Comparison of ENCODE assay signal across 19 cellular contexts in the genomic region with DNA sequence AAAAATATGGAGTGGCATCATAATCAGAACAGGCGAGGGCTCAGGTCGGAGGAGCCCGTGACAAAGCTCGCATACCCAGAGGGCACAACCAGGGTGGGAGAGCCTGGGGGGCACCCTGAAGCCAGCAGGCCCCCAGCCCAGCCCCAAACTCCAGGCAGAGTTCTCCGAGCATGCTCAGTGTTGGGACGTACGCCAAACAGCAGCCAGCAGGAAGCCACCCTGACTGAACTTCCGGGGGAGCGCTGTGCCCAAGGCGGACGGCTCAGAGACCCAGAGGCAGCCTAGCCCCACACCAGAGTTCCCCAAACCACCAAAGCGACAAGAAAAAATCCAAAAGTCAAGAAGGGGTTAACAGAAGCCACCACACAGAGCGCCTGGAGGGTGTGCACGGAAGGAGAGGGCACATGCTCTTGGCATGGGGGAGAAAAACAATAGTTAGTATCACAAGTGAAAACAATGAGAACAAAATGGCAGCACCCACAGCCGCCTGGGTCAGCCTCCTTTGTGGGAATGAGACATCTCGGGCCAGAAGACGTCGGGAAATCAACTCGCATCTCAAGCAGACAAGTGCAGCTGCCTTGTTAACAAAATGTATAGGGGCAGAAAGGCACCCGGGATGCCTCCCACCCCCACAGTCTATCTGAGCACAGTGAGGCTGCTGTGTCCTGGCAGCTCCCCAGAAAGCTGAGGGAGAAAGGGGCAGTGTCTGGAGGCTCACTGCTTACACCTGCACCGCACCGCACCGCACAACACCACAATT. TPM values are rescaled to one million over a fixed set of nuclear protein-coding genes. Genes with fewer than 3 reads are reported as not detected.
DNase-seq lines count a peak whose midpoint lies in the region; ATAC-seq, FAIRE-seq and TF ChIP-seq lines count a peak whose summit lies in the region.
"Had no signal": no experiment of that assay in that cellular context is flagged by ENCODE, and none has a peak within 500 bp of the region (broad histone marks: within the 10 kb centered on the region; RNA-seq: fewer than 3 reads in every experiment).

No MANE protein-coding gene starts in this region.

- H2AFZ ChIP-seq in HepG2 (ENCODE audit: low read length) (no peak overlapping the region), MM.1S (ENCODE audit: low read length) (no peak overlapping the region)

- BruUV-seq in HepG2 (replicated peaks; lab: Mats Ljungman, UMichigan), result no TSS peak

- H3K27me3 Mint-ChIP-seq in CD4-positive, CD25-positive, alpha-beta regulatory T cell, result no peaks in the 10 kb centered on the region
- no peaks in the 10 kb centered on the region for H3K27me3 Mint-ChIP-seq in activated T-helper 17 cell treated with anti-CD3 and anti-CD28 coated beads, Interleukin-2, amount 50 U/mL, for 72 hours
- H3K27me3 Mint-ChIP-seq: activated B cell treated with CpG ODN at 0.5 μM for 24 hours; dendritic cell treated with granulocyte-macrophage colony-stimulating factor and Interleukin-4, amounts not matched to agents 40 ng/mL and 50 ng/mL, for 4 days had no signal

- TF ChIP-seq EP300 in HepG2 (IDR thresholded peaks at IDR 0.05; ENCODE audit: low read depth in 2 of 2, low read length in 2 of 2) (no peak), HepG2 (CRISPR knock-in tag; IDR thresholded peaks at IDR 0.05; ENCODE audit: borderline replicate concordance) (no peak)

- H3K4me2 ChIP-seq in HepG2 (ENCODE audit: low read depth, low read length) (no peak overlapping the region), MM.1S (ENCODE audit: low read depth, low read length) (no peak overlapping the region)
- H3K4me2 ChIP-seq: SK-N-SH had no signal

- peak in 1 of 3 donors; percentile 26 for DNase-seq in CD4-positive, CD25-positive, alpha-beta regulatory T cell
- DNase-seq in GM12892 (ENCODE audit: insufficient read length) (peak; percentile 6), HepG2 (ENCODE audit: low spot score) (no peak), MM.1S (no peak), DMS79 treated with DMSO at 0.1 percent for 48 hours (lab: John Stamatoyannopoulos, UW) (no peak), SKM-1 treated with dmso at 0.1 percent for 144 hours (lab: John Stamatoyannopoulos, UW; ENCODE audit: unreplicated experiment) (no peak)
- DNase-seq: activated B cell treated with CpG ODN at 0.5 μM for 24 hours, BE2C, NCI-H2081, NCI-H69, Peyer's patch had no signal

- H3K36me3 Mint-ChIP-seq in CD4-positive, CD25-positive, alpha-beta regulatory T cell, result peaks cover 22% of the 10 kb centered on the region
- peaks cover 80% of the 10 kb centered on the region for H3K36me3 Mint-ChIP-seq in activated T-helper 17 cell treated with anti-CD3 and anti-CD28 coated beads, Interleukin-2, amount 50 U/mL, for 72 hours (ENCODE audit: low read depth)

- FAIRE-seq in GM12892 (lab: Jason Lieb, UNC) (no peak), HepG2 (lab: Jason Lieb, UNC) (no peak)

- TF ChIP-seq POLR2A in GM12892 (IDR thresholded peaks at IDR 0.05; ENCODE audit: low read depth, low read length), result no peak
- no peak for TF ChIP-seq POLR2A in HepG2 (IDR thresholded peaks at IDR 0.05; ENCODE audit: insufficient read depth in 1 of 2, low read depth in 2 of 2, low read length in 2 of 2)

- no peak for TF ChIP-seq CTCF in HepG2 (CRISPR knock-in tag; IDR thresholded peaks at IDR 0.05)
- TF ChIP-seq CTCF in MM.1S (IDR thresholded peaks at IDR 0.05; ENCODE audit: low read length), result no peak

- H3K9me3 Mint-ChIP-seq in CD4-positive, CD25-positive, alpha-beta regulatory T cell, result peaks cover 0 to under 1% (median 0%) of the 10 kb centered on the region in 7 donors
- H3K9me3 Mint-ChIP-seq in activated T-helper 17 cell treated with anti-CD3 and anti-CD28 coated beads, Interleukin-2, amount 50 U/mL, for 72 hours, result no peaks in the 10 kb centered on the region
- H3K9me3 Mint-ChIP-seq: activated B cell treated with CpG ODN at 0.5 μM for 24 hours; dendritic cell treated with granulocyte-macrophage colony-stimulating factor and Interleukin-4, amounts not matched to agents 40 ng/mL and 50 ng/mL, for 4 days had no signal

- peaks cover 90% of the 10 kb centered on the region for H3K36me3 ChIP-seq in CD4-positive, CD25-positive, alpha-beta regulatory T cell (ENCODE audit: control insufficient read depth, insufficient read depth, low read length)
- H3K36me3 ChIP-seq in HepG2 (replicated peaks in 1 of 2; ENCODE audit: control insufficient read depth in 1 of 2, insufficient read depth in 2 of 2, low read length in 2 of 2) (peaks cover 67 to 91% of the 10 kb centered on the region in 2 experiments), MM.1S (replicated peaks; ENCODE audit: insufficient read depth, low read length) (no peaks in the 10 kb centered on the region)

- H3K9ac ChIP-seq in HepG2 (ENCODE audit: insufficient read depth, low read depth, low read length) (no peak overlapping the region), MM.1S (ENCODE audit: low read length) (no peak overlapping the region)
- H3K9ac ChIP-seq: SK-N-SH had no signal

- H3K9me3 ChIP-seq in CD4-positive, CD25-positive, alpha-beta regulatory T cell (ENCODE audit: control insufficient read depth in 2 of 2, low read length in 2 of 2), result no peaks in the 10 kb centered on the region
- H3K9me3 ChIP-seq in HepG2 (ENCODE audit: low read length) (no peaks in the 10 kb centered on the region), MM.1S (replicated peaks; ENCODE audit: insufficient read depth, low read length) (no peaks in the 10 kb centered on the region)
- H3K9me3 ChIP-seq: ascending aorta, BE2C, esophagus muscularis mucosa, Peyer's patch, SK-N-SH, suprapubic skin had no signal

- H3K9me2 ChIP-seq in MM.1S (replicated peaks; ENCODE audit: insufficient read depth, low read length), result no peaks in the 10 kb centered on the region
- H3K9me2 ChIP-seq: SK-N-SH had no signal

- POLR2A ChIA-PET in HepG2 (lab: Yijun Ruan, JAX), result interaction anchor here (0.7 kb wide), 1 partner anchor 12 kb away, joined by 3 read pairs; a partner anchor contains a TSS

- TF ChIP-seq RAD21 in HepG2 (CRISPR knock-in tag; IDR thresholded peaks at IDR 0.05), result no peak

- peak overlapping the region in 2 of 4 donors; percentile 38 to 55 for H3K4me3 Mint-ChIP-seq in CD4-positive, CD25-positive, alpha-beta regulatory T cell
- peak overlapping the region; percentile 19 for H3K4me3 Mint-ChIP-seq in activated T-helper 17 cell treated with anti-CD3 and anti-CD28 coated beads, Interleukin-2, amount 50 U/mL, for 72 hours
- H3K4me3 Mint-ChIP-seq: activated B cell treated with CpG ODN at 0.5 μM for 24 hours; dendritic cell treated with granulocyte-macrophage colony-stimulating factor and Interleukin-4, amounts not matched to agents 40 ng/mL and 50 ng/mL, for 4 days had no signal

- WGBS in HepG2 (ENCODE audit: low lambda C conversion rate), result 90% methylated on average over 20 of the region's 23 CpGs

- no peak overlapping the region for H3K27ac ChIP-seq in CD4-positive, CD25-positive, alpha-beta regulatory T cell (ENCODE audit: insufficient read depth, low read length, poor library complexity, severe bottlenecking)
- H3K27ac ChIP-seq in HepG2 (ENCODE audit: extremely low read length, insufficient read depth, low read length) (no peak overlapping the region), MM.1S (ENCODE audit: low read length) (no peak overlapping the region)
- H3K27ac ChIP-seq: ascending aorta, esophagus muscularis mucosa, Peyer's patch, suprapubic skin had no signal

- CTCF ChIA-PET in HepG2 (lab: Yijun Ruan, JAX; ENCODE audit: low intra/inter-chr PET ratio, low total read pairs), result no interaction called here

- H4K20me1 ChIP-seq in HepG2 (ENCODE audit: insufficient read depth, low read length) (no peaks in the 10 kb centered on the region), MM.1S (ENCODE audit: insufficient read depth, low read length) (no peaks in the 10 kb centered on the region)

- no peaks in the 10 kb centered on the region for H3K79me2 ChIP-seq in HepG2 (ENCODE audit: insufficient read depth, low read length)
- H3K79me2 ChIP-seq in MM.1S (ENCODE audit: low read length), result no peaks in the 10 kb centered on the region

- H3K4me1 ChIP-seq in CD4-positive, CD25-positive, alpha-beta regulatory T cell (ENCODE audit: control insufficient read depth, insufficient read depth, low read length, poor library complexity, severe bottlenecking), result no peaks in the 10 kb centered on the region
- H3K4me1 ChIP-seq in HepG2 (ENCODE audit: insufficient read depth, low read length) (no peaks in the 10 kb centered on the region), MM.1S (ENCODE audit: low read length) (no peaks in the 10 kb centered on the region)
- H3K4me1 ChIP-seq: ascending aorta, esophagus muscularis mucosa, Peyer's patch, suprapubic skin had no signal

- intact Hi-C loops in HepG2 (cut with micrococcal nuclease; ENCODE audit: unreplicated experiment), result no loop called here

- no peaks in the 10 kb centered on the region for H3F3A ChIP-seq in MM.1S (ENCODE audit: insufficient read depth, low read length)

- H3K4me1 Mint-ChIP-seq in CD4-positive, CD25-positive, alpha-beta regulatory T cell, result peaks cover 0 to 14% (median 0%) of the 10 kb centered on the region in 4 donors
- H3K4me1 Mint-ChIP-seq in activated T-helper 17 cell treated with anti-CD3 and anti-CD28 coated beads, Interleukin-2, amount 50 U/mL, for 72 hours, result no peaks in the 10 kb centered on the region
- H3K4me1 Mint-ChIP-seq: activated B cell treated with CpG ODN at 0.5 μM for 24 hours had no signal

- H3K27ac Mint-ChIP-seq in CD4-positive, CD25-positive, alpha-beta regulatory T cell, result peak overlapping the region in 2 of 3 donors; percentile 88 to 92
- peak overlapping the region; percentile 13 for H3K27ac Mint-ChIP-seq in activated T-helper 17 cell treated with anti-CD3 and anti-CD28 coated beads, Interleukin-2, amount 50 U/mL, for 72 hours
- H3K27ac Mint-ChIP-seq: activated B cell treated with CpG ODN at 0.5 μM for 24 hours; dendritic cell treated with granulocyte-macrophage colony-stimulating factor and Interleukin-4, amounts not matched to agents 40 ng/mL and 50 ng/mL, for 4 days had no signal

- ATAC-seq in CD4-positive, CD25-positive, alpha-beta regulatory T cell (ENCODE audit: low read depth in 2 of 2), result peak in 1 of 2 donors; percentile 47
- peak; percentile 37 for ATAC-seq in activated T-helper 17 cell treated with anti-CD3 and anti-CD28 coated beads, Interleukin-2, amount 50 U/mL, for 72 hours (replicated peaks)
- ATAC-seq in HepG2, result no peak

- no peak overlapping the region for H3K4me3 ChIP-seq in CD4-positive, CD25-positive, alpha-beta regulatory T cell (ENCODE audit: low read depth, low read length)
- H3K4me3 ChIP-seq in HepG2 (replicated peaks in 1 of 3; ENCODE audit: insufficient read depth in 1 of 3, low read depth in 2 of 3, low read length in 3 of 3), result no peak overlapping the region
- no peak overlapping the region for H3K4me3 ChIP-seq in MM.1S (ENCODE audit: low read length)
- H3K4me3 ChIP-seq: ascending aorta, esophagus muscularis mucosa, Peyer's patch, suprapubic skin had no signal

- in situ Hi-C loops in HepG2 (cut with HindIII; ENCODE audit: extremely low pct_ligation_motif_present, low pct_unique_long_range_greater_than_20kb), result no loop called here

- H3K27me3 ChIP-seq in CD4-positive, CD25-positive, alpha-beta regulatory T cell (ENCODE audit: control insufficient read depth, insufficient read depth, low read length), result no peaks in the 10 kb centered on the region
- H3K27me3 ChIP-seq in HepG2 (ENCODE audit: control insufficient read depth in 1 of 2, insufficient read depth in 2 of 2, low read length in 2 of 2) (no peaks in the 10 kb centered on the region), MM.1S (replicated peaks; ENCODE audit: insufficient read depth, low read length) (no peaks in the 10 kb centered on the region)
- H3K27me3 ChIP-seq: ascending aorta, BE2C, esophagus muscularis mucosa, Peyer's patch, suprapubic skin had no signal

RNA-seq across cellular contexts. Expression of a gene that starts 11.9 kb away (rescaled TPM):
- total RNA-seq in CD4-positive, CD25-positive, alpha-beta regulatory T cell, result 105 TPM
- 10 to 100 TPM; 41.3 to 47.6 (median 45.0) TPM for polyA plus RNA-seq in CD4-positive, CD25-positive, alpha-beta regulatory T cell
- polyA plus RNA-seq in GM12892 (2012; ENCODE audit: missing spikeins), result 33.7 TPM
- total RNA-seq in activated T-helper 17 cell treated with anti-CD3 and anti-CD28 coated beads, Interleukin-2, amount 50 U/mL, for 72 hours, result 100 to 1,000 TPM; 104 to 117 TPM
- total RNA-seq in HepG2 (2016; rRNA removed; fragmentation: Illumina TruSeq; extraction: Trizol), result 116 and 118 TPM in 2 replicates
- total RNA-seq in HepG2 (2016; cell fraction: cytosol; rRNA removed; fragmentation: Illumina TruSeq; extraction: Trizol; ENCODE audit: low read depth), result 32.5 and 33.1 TPM in 2 replicates
- total RNA-seq in HepG2 (2016; cell fraction: insoluble cytoplasmic fraction; rRNA removed; fragmentation: Illumina TruSeq; extraction: Trizol), result 112 and 113 TPM in 2 replicates
- 41.7 and 48.8 TPM in 2 replicates for total RNA-seq in HepG2 (2016; cell fraction: membrane; rRNA removed; fragmentation: Illumina TruSeq; extraction: Trizol)
- total RNA-seq in HepG2 (2016; cell fraction: nucleus; rRNA removed; fragmentation: Illumina TruSeq; extraction: Trizol), result 80.6 and 103 TPM in 2 replicates
- polyA plus RNA-seq in HepG2 (2011; rRNA removed), result 86.9 and 118 TPM in 2 replicates
- 65.5 and 68.0 TPM in 2 replicates for polyA plus RNA-seq in HepG2 (2011; cell fraction: cytosol; rRNA removed)
- 259 and 277 TPM in 2 replicates for polyA plus RNA-seq in HepG2 (2011; cell fraction: nucleus; rRNA removed)
- 100 and 124 TPM in 2 replicates for polyA plus RNA-seq in HepG2 (2012)
- polyA plus RNA-seq in HepG2 (2016; cell fraction: cytosol; fragmentation: Illumina TruSeq; extraction: Trizol; ENCODE audit: low read depth), result 7.1 and 8.4 TPM in 2 replicates
- polyA plus RNA-seq in HepG2 (2016; cell fraction: insoluble cytoplasmic fraction; fragmentation: Illumina TruSeq; extraction: Trizol; ENCODE audit: low read depth), result 78.0 and 79.6 TPM in 2 replicates
- 18.4 and 21.9 TPM in 2 replicates for polyA plus RNA-seq in HepG2 (2016; cell fraction: membrane; fragmentation: Illumina TruSeq; extraction: Trizol; ENCODE audit: low read depth)
- polyA plus RNA-seq in HepG2 (2016; cell fraction: nucleus; fragmentation: Illumina TruSeq; extraction: Trizol; ENCODE audit: insufficient read depth, low read depth), result 147 and 170 TPM in 2 replicates
- 144 and 202 TPM in 2 replicates for polyA minus RNA-seq in HepG2 (2011; rRNA and poly(A)+ RNA removed; ENCODE audit: low replicate concordance)
- polyA minus RNA-seq in HepG2 (2011; cell fraction: cytosol; rRNA and poly(A)+ RNA removed), result 69.7 and 91.8 TPM in 2 replicates
- 113 and 132 TPM in 2 replicates for polyA minus RNA-seq in HepG2 (2011; cell fraction: nucleus; rRNA and poly(A)+ RNA removed)

RNA-seq across cellular contexts. Expression of a gene that starts 12.7 kb away (rescaled TPM):
- total RNA-seq in CD4-positive, CD25-positive, alpha-beta regulatory T cell, result 0.42 TPM
- 1 to 10 TPM in 1 of 4 donors, under 1 TPM in 3; 0.24 to 2.0 (median 0.62) TPM for polyA plus RNA-seq in CD4-positive, CD25-positive, alpha-beta regulatory T cell
- polyA plus RNA-seq in GM12892 (2012; ENCODE audit: missing spikeins), result 3.2 TPM
- total RNA-seq in activated T-helper 17 cell treated with anti-CD3 and anti-CD28 coated beads, Interleukin-2, amount 50 U/mL, for 72 hours, result 10 to 100 TPM in 1 of 2 donors, 1 to 10 TPM in 1; 6.5 to 13.5 TPM
- 0.15 TPM in 1 of 2 replicates, not detected in the other for total RNA-seq in HepG2 (2016; rRNA removed; fragmentation: Illumina TruSeq; extraction: Trizol)
- not detected in 2 replicates for total RNA-seq in HepG2 (2016; cell fraction: cytosol; rRNA removed; fragmentation: Illumina TruSeq; extraction: Trizol; ENCODE audit: low read depth)
- total RNA-seq in HepG2 (2016; cell fraction: insoluble cytoplasmic fraction; rRNA removed; fragmentation: Illumina TruSeq; extraction: Trizol), result not detected in 2 replicates
- total RNA-seq in HepG2 (2016; cell fraction: membrane; rRNA removed; fragmentation: Illumina TruSeq; extraction: Trizol), result not detected in 2 replicates
- not detected in 2 replicates for total RNA-seq in HepG2 (2016; cell fraction: nucleus; rRNA removed; fragmentation: Illumina TruSeq; extraction: Trizol)
- polyA plus RNA-seq in HepG2 (2011; rRNA removed), result 0.04 and 0.11 TPM in 2 replicates
- not detected in 2 replicates for polyA plus RNA-seq in HepG2 (2011; cell fraction: cytosol; rRNA removed)
- polyA plus RNA-seq in HepG2 (2011; cell fraction: nucleus; rRNA removed), result 0.06 and 0.07 TPM in 2 replicates
- 0.17 and 1.1 TPM in 2 replicates for polyA plus RNA-seq in HepG2 (2012)
- polyA plus RNA-seq in HepG2 (2016; cell fraction: cytosol; fragmentation: Illumina TruSeq; extraction: Trizol; ENCODE audit: low read depth), result not detected in 2 replicates
- 0.08 TPM in 1 of 2 replicates, not detected in the other for polyA plus RNA-seq in HepG2 (2016; cell fraction: insoluble cytoplasmic fraction; fragmentation: Illumina TruSeq; extraction: Trizol; ENCODE audit: low read depth)
- not detected in 2 replicates for polyA plus RNA-seq in HepG2 (2016; cell fraction: membrane; fragmentation: Illumina TruSeq; extraction: Trizol; ENCODE audit: low read depth)
- not detected in 2 replicates for polyA plus RNA-seq in HepG2 (2016; cell fraction: nucleus; fragmentation: Illumina TruSeq; extraction: Trizol; ENCODE audit: insufficient read depth, low read depth)
- not detected in 2 replicates for polyA minus RNA-seq in HepG2 (2011; rRNA and poly(A)+ RNA removed; ENCODE audit: low replicate concordance)
- polyA minus RNA-seq in HepG2 (2011; cell fraction: cytosol; rRNA and poly(A)+ RNA removed), result 0.35 TPM in 1 of 2 replicates, not detected in the other
- not detected in 2 replicates for polyA minus RNA-seq in HepG2 (2011; cell fraction: nucleus; rRNA and poly(A)+ RNA removed)
- total RNA-seq: ascending aorta, Peyer's patch, suprapubic skin had no signal
- polyA plus RNA-seq: neural cell, SK-N-SH had no signal

RNA-seq across cellular contexts. Expression of a gene that starts 17.1 kb away (rescaled TPM):
- 0.86 TPM for total RNA-seq in CD4-positive, CD25-positive, alpha-beta regulatory T cell
- under 1 TPM in 2 of 4 donors, not detected in 2; 0.41 to 0.62 TPM for polyA plus RNA-seq in CD4-positive, CD25-positive, alpha-beta regulatory T cell
- not detected for polyA plus RNA-seq in GM12892 (2012; ENCODE audit: missing spikeins)
- 10 to 100 TPM in 1 of 2 donors, 1 to 10 TPM in 1; 7.5 to 14.8 TPM for total RNA-seq in activated T-helper 17 cell treated with anti-CD3 and anti-CD28 coated beads, Interleukin-2, amount 50 U/mL, for 72 hours
- total RNA-seq in HepG2 (2016; rRNA removed; fragmentation: Illumina TruSeq; extraction: Trizol), result 0.20 and 0.58 TPM in 2 replicates
- 0.30 and 0.35 TPM in 2 replicates for total RNA-seq in HepG2 (2016; cell fraction: cytosol; rRNA removed; fragmentation: Illumina TruSeq; extraction: Trizol; ENCODE audit: low read depth)
- total RNA-seq in HepG2 (2016; cell fraction: insoluble cytoplasmic fraction; rRNA removed; fragmentation: Illumina TruSeq; extraction: Trizol), result 0.22 and 0.58 TPM in 2 replicates
- total RNA-seq in HepG2 (2016; cell fraction: membrane; rRNA removed; fragmentation: Illumina TruSeq; extraction: Trizol), result 0.46 and 0.65 TPM in 2 replicates
- 0.28 and 0.34 TPM in 2 replicates for total RNA-seq in HepG2 (2016; cell fraction: nucleus; rRNA removed; fragmentation: Illumina TruSeq; extraction: Trizol)
- polyA plus RNA-seq in HepG2 (2011; rRNA removed), result 0.48 and 0.84 TPM in 2 replicates
- 0.56 and 0.97 TPM in 2 replicates for polyA plus RNA-seq in HepG2 (2011; cell fraction: cytosol; rRNA removed)
- 0.35 and 0.62 TPM in 2 replicates for polyA plus RNA-seq in HepG2 (2011; cell fraction: nucleus; rRNA removed)
- 0.33 TPM in 1 of 2 replicates, not detected in the other for polyA plus RNA-seq in HepG2 (2012)
- 0.50 and 0.53 TPM in 2 replicates for polyA plus RNA-seq in HepG2 (2016; cell fraction: cytosol; fragmentation: Illumina TruSeq; extraction: Trizol; ENCODE audit: low read depth)
- polyA plus RNA-seq in HepG2 (2016; cell fraction: insoluble cytoplasmic fraction; fragmentation: Illumina TruSeq; extraction: Trizol; ENCODE audit: low read depth), result 0.17 and 0.28 TPM in 2 replicates
- polyA plus RNA-seq in HepG2 (2016; cell fraction: membrane; fragmentation: Illumina TruSeq; extraction: Trizol; ENCODE audit: low read depth), result 0.20 and 0.35 TPM in 2 replicates
- polyA plus RNA-seq in HepG2 (2016; cell fraction: nucleus; fragmentation: Illumina TruSeq; extraction: Trizol; ENCODE audit: insufficient read depth, low read depth), result 0.46 and 0.81 TPM in 2 replicates
- 0.54 and 2.1 TPM in 2 replicates for polyA minus RNA-seq in HepG2 (2011; rRNA and poly(A)+ RNA removed; ENCODE audit: low replicate concordance)
- 0.49 TPM in 1 of 2 replicates, not detected in the other for polyA minus RNA-seq in HepG2 (2011; cell fraction: cytosol; rRNA and poly(A)+ RNA removed)
- not detected in 2 replicates for polyA minus RNA-seq in HepG2 (2011; cell fraction: nucleus; rRNA and poly(A)+ RNA removed)
- polyA plus RNA-seq: neural cell had no signal

RNA-seq across cellular contexts. Expression of a gene that starts 19.4 kb away (rescaled TPM):
- 68.8 TPM for total RNA-seq in CD4-positive, CD25-positive, alpha-beta regulatory T cell
- 10 to 100 TPM; 71.6 to 81.0 (median 74.5) TPM for polyA plus RNA-seq in CD4-positive, CD25-positive, alpha-beta regulatory T cell
- 37.8 TPM for polyA plus RNA-seq in GM12892 (2012; ENCODE audit: missing spikeins)
- total RNA-seq in activated T-helper 17 cell treated with anti-CD3 and anti-CD28 coated beads, Interleukin-2, amount 50 U/mL, for 72 hours, result 100 to 1,000 TPM; 109 to 117 TPM
- 39.8 and 89.7 TPM in 2 replicates for total RNA-seq in HepG2 (2016; rRNA removed; fragmentation: Illumina TruSeq; extraction: Trizol)
- 19.0 and 21.2 TPM in 2 replicates for total RNA-seq in HepG2 (2016; cell fraction: cytosol; rRNA removed; fragmentation: Illumina TruSeq; extraction: Trizol; ENCODE audit: low read depth)
- 34.8 and 87.8 TPM in 2 replicates for total RNA-seq in HepG2 (2016; cell fraction: insoluble cytoplasmic fraction; rRNA removed; fragmentation: Illumina TruSeq; extraction: Trizol)
- 36.4 and 39.1 TPM in 2 replicates for total RNA-seq in HepG2 (2016; cell fraction: membrane; rRNA removed; fragmentation: Illumina TruSeq; extraction: Trizol)
- total RNA-seq in HepG2 (2016; cell fraction: nucleus; rRNA removed; fragmentation: Illumina TruSeq; extraction: Trizol), result 55.4 and 62.2 TPM in 2 replicates
- polyA plus RNA-seq in HepG2 (2011; rRNA removed), result 74.3 and 79.0 TPM in 2 replicates
- polyA plus RNA-seq in HepG2 (2011; cell fraction: cytosol; rRNA removed), result 56.3 and 67.1 TPM in 2 replicates
- polyA plus RNA-seq in HepG2 (2011; cell fraction: nucleus; rRNA removed), result 42.7 and 43.4 TPM in 2 replicates
- polyA plus RNA-seq in HepG2 (2012), result 84.3 and 86.0 TPM in 2 replicates
- polyA plus RNA-seq in HepG2 (2016; cell fraction: cytosol; fragmentation: Illumina TruSeq; extraction: Trizol; ENCODE audit: low read depth), result 12.5 and 13.5 TPM in 2 replicates
- 124 and 144 TPM in 2 replicates for polyA plus RNA-seq in HepG2 (2016; cell fraction: insoluble cytoplasmic fraction; fragmentation: Illumina TruSeq; extraction: Trizol; ENCODE audit: low read depth)
- polyA plus RNA-seq in HepG2 (2016; cell fraction: membrane; fragmentation: Illumina TruSeq; extraction: Trizol; ENCODE audit: low read depth), result 26.1 and 30.0 TPM in 2 replicates
- 107 and 120 TPM in 2 replicates for polyA plus RNA-seq in HepG2 (2016; cell fraction: nucleus; fragmentation: Illumina TruSeq; extraction: Trizol; ENCODE audit: insufficient read depth, low read depth)
- 72.1 and 78.5 TPM in 2 replicates for polyA minus RNA-seq in HepG2 (2011; rRNA and poly(A)+ RNA removed; ENCODE audit: low replicate concordance)
- polyA minus RNA-seq in HepG2 (2011; cell fraction: cytosol; rRNA and poly(A)+ RNA removed), result 44.7 and 45.6 TPM in 2 replicates
- 55.0 and 55.2 TPM in 2 replicates for polyA minus RNA-seq in HepG2 (2011; cell fraction: nucleus; rRNA and poly(A)+ RNA removed)

RNA-seq across cellular contexts. Expression of a gene that starts 49.3 kb away (rescaled TPM):
- 1.0 TPM for total RNA-seq in CD4-positive, CD25-positive, alpha-beta regulatory T cell
- polyA plus RNA-seq in CD4-positive, CD25-positive, alpha-beta regulatory T cell, result under 1 TPM in 2 of 4 donors, not detected in 2; 0.14 to 0.24 TPM
- polyA plus RNA-seq in GM12892 (2012; ENCODE audit: missing spikeins), result not detected
- under 1 TPM in 1 of 2 donors, not detected in 1; 0.15 TPM for total RNA-seq in activated T-helper 17 cell treated with anti-CD3 and anti-CD28 coated beads, Interleukin-2, amount 50 U/mL, for 72 hours
- total RNA-seq in HepG2 (2016; rRNA removed; fragmentation: Illumina TruSeq; extraction: Trizol), result 1.4 and 1.6 TPM in 2 replicates
- 0.09 and 0.30 TPM in 2 replicates for total RNA-seq in HepG2 (2016; cell fraction: cytosol; rRNA removed; fragmentation: Illumina TruSeq; extraction: Trizol; ENCODE audit: low read depth)
- 1.4 and 1.9 TPM in 2 replicates for total RNA-seq in HepG2 (2016; cell fraction: insoluble cytoplasmic fraction; rRNA removed; fragmentation: Illumina TruSeq; extraction: Trizol)
- total RNA-seq in HepG2 (2016; cell fraction: membrane; rRNA removed; fragmentation: Illumina TruSeq; extraction: Trizol), result 0.77 and 0.93 TPM in 2 replicates
- 0.94 and 1.3 TPM in 2 replicates for total RNA-seq in HepG2 (2016; cell fraction: nucleus; rRNA removed; fragmentation: Illumina TruSeq; extraction: Trizol)
- 0.98 and 1.2 TPM in 2 replicates for polyA plus RNA-seq in HepG2 (2011; rRNA removed)
- 0.82 and 1.5 TPM in 2 replicates for polyA plus RNA-seq in HepG2 (2011; cell fraction: cytosol; rRNA removed)
- polyA plus RNA-seq in HepG2 (2011; cell fraction: nucleus; rRNA removed), result 2.8 and 3.7 TPM in 2 replicates
- 0.66 and 0.96 TPM in 2 replicates for polyA plus RNA-seq in HepG2 (2012)
- polyA plus RNA-seq in HepG2 (2016; cell fraction: cytosol; fragmentation: Illumina TruSeq; extraction: Trizol; ENCODE audit: low read depth), result 0.31 and 0.45 TPM in 2 replicates
- 1.3 and 1.4 TPM in 2 replicates for polyA plus RNA-seq in HepG2 (2016; cell fraction: insoluble cytoplasmic fraction; fragmentation: Illumina TruSeq; extraction: Trizol; ENCODE audit: low read depth)
- 0.61 and 0.62 TPM in 2 replicates for polyA plus RNA-seq in HepG2 (2016; cell fraction: membrane; fragmentation: Illumina TruSeq; extraction: Trizol; ENCODE audit: low read depth)
- 2.0 and 2.1 TPM in 2 replicates for polyA plus RNA-seq in HepG2 (2016; cell fraction: nucleus; fragmentation: Illumina TruSeq; extraction: Trizol; ENCODE audit: insufficient read depth, low read depth)
- 0.05 and 1.5 TPM in 2 replicates for polyA minus RNA-seq in HepG2 (2011; rRNA and poly(A)+ RNA removed; ENCODE audit: low replicate concordance)
- 0.35 and 0.40 TPM in 2 replicates for polyA minus RNA-seq in HepG2 (2011; cell fraction: cytosol; rRNA and poly(A)+ RNA removed)
- polyA minus RNA-seq in HepG2 (2011; cell fraction: nucleus; rRNA and poly(A)+ RNA removed), result 0.37 and 0.52 TPM in 2 replicates
- total RNA-seq: ascending aorta, M059J, Peyer's patch had no signal
- polyA plus RNA-seq: SK-N-SH had no signal
